Comparison of ENCODE assay signal across 10 cellular contexts in the genomic region with DNA sequence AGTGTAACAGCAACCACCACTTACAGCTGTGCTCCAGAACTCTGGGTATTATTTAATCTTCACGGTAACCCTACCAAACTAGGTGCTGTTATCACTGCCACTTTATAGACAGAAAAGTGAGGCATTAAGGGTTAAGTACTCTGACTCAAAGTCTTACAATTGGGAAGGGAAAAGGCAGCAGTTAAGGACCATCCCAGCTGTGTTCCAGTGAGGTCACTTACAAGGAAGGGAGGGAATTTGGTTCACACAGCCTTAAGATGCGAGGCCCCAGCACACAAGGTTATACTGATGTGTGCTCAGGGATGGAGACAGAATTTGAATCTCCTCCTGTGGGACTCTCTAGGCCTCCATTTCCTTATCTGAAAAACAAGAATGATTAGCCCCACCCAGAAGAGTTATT. TPM values are rescaled to one million over a fixed set of nuclear protein-coding genes. Genes with fewer than 3 reads are reported as not detected.
DNase-seq lines count a peak whose midpoint lies in the region; ATAC-seq, FAIRE-seq and TF ChIP-seq lines count a peak whose summit lies in the region.
"Had no signal": no experiment of that assay in that cellular context is flagged by ENCODE, and none has a peak within 500 bp of the region (broad histone marks: within the 10 kb centered on the region; RNA-seq: fewer than 3 reads in every experiment).

No MANE protein-coding gene starts in this region.

- H3K27ac ChIP-seq in CD4-positive, CD25-positive, alpha-beta regulatory T cell (ENCODE audit: insufficient read depth, low read length, poor library complexity, severe bottlenecking): peak overlapping the region; percentile 36
- H3K27ac ChIP-seq in H1 (ENCODE audit: low read depth, low read length): 0 out of 2 replicates have a peak overlapping the region, but pooled peaks have one; percentile 18

- TF ChIP-seq POLR2A in H1 (IDR thresholded peaks at IDR 0.05; ENCODE audit: control extremely low read depth in 1 of 2, low read depth in 2 of 2, low read length in 2 of 2): no peak

- POLR2A ChIA-PET in H1 (lab: Charles Lee; ENCODE audit: partially characterized antibody): interaction anchor here (0.7 to 1.8 kb wide), 3 partner anchors 16 to 48 kb away, joined by 3 to 4 read pairs (median 4); no protein-coding TSS in a partner anchor

- H3K9ac ChIP-seq in H1 (replicated peaks in 1 of 4; ENCODE audit: extremely low read depth in 1 of 4, low read depth in 3 of 4, low read length in 3 of 4): no peak overlapping the region

- no peak for TF ChIP-seq RAD21 in H1 (IDR thresholded peaks at IDR 0.05 in 1 of 2, conservative IDR thresholded peaks at IDR 0.05 in 1 of 2; ENCODE audit: low read depth in 2 of 2, low read length in 2 of 2)

- no peaks in the 10 kb centered on the region for H3K23me2 ChIP-seq in H1 (ENCODE audit: low read depth, low read length)

- H3K27me3 ChIP-seq in CD4-positive, CD25-positive, alpha-beta regulatory T cell (ENCODE audit: control insufficient read depth, insufficient read depth, low read length): no peaks in the 10 kb centered on the region
- no peaks in the 10 kb centered on the region for H3K27me3 ChIP-seq in H1 (replicated peaks in 1 of 4; ENCODE audit: control insufficient read depth in 3 of 4, extremely low read depth in 1 of 4, insufficient read depth in 3 of 4, low read length in 3 of 4)

- H4K20me1 ChIP-seq in H1 (replicated peaks in 1 of 2; ENCODE audit: control insufficient read depth in 1 of 2, insufficient read depth in 2 of 2, low read length in 2 of 2): peaks cover 25 to 26% of the 10 kb centered on the region in 2 experiments

- H2AK5ac ChIP-seq in H1 (ENCODE audit: low read depth, low read length): no peak overlapping the region

- H2AFZ ChIP-seq in H1 (ENCODE audit: low read length): no peak overlapping the region

- no peak for DNase-seq in CD4-positive, CD25-positive, alpha-beta regulatory T cell
- DNase-seq in LHCN-M2 (ENCODE audit: low read depth): peak; percentile 65
- no peak for DNase-seq in H1 (ENCODE audit: low read depth in 1 of 2, low spot score in 2 of 2)
- no peak for DNase-seq in mesothelial cell of epicardium (ENCODE audit: low spot score in 2 of 2, unreplicated experiment in 2 of 2)
- no peak for DNase-seq in HPDE6-E6E7 (ENCODE audit: extremely low spot score)
- DNase-seq in DMS153 treated with DMSO at 0.1 percent for 48 hours (lab: John Stamatoyannopoulos, UW; ENCODE audit: unreplicated experiment): no peak
- DNase-seq in MV-4-11 (lab: John Stamatoyannopoulos, UW): no peak
- DNase-seq: NCI-H774, nucleus accumbens had no signal

- H4K8ac ChIP-seq in H1 (ENCODE audit: extremely low read depth, insufficient read depth, low read length): no peak overlapping the region

- H3K14ac ChIP-seq in H1 (ENCODE audit: insufficient read length): no peak overlapping the region

- no peaks in the 10 kb centered on the region for H3K36me3 ChIP-seq in CD4-positive, CD25-positive, alpha-beta regulatory T cell (ENCODE audit: control insufficient read depth, insufficient read depth, low read length)
- no peaks in the 10 kb centered on the region for H3K36me3 ChIP-seq in H1 (ENCODE audit: control insufficient read depth in 2 of 4, insufficient read depth in 4 of 4, low read length in 3 of 4)

- H3K36me3 Mint-ChIP-seq in CD4-positive, CD25-positive, alpha-beta regulatory T cell: peaks cover 19% of the 10 kb centered on the region
- H3K36me3 Mint-ChIP-seq in mesothelial cell of epicardium: no peaks in the 10 kb centered on the region

- no peak overlapping the region for H3K23ac ChIP-seq in H1 (ENCODE audit: insufficient read length)

- no peak overlapping the region for H3K18ac ChIP-seq in H1 (ENCODE audit: extremely low read depth, low read length)

- no peaks in the 10 kb centered on the region for H3K9me3 ChIP-seq in CD4-positive, CD25-positive, alpha-beta regulatory T cell (ENCODE audit: control insufficient read depth in 2 of 2, low read length in 2 of 2)
- no peaks in the 10 kb centered on the region for H3K9me3 ChIP-seq in H1 (ENCODE audit: insufficient read depth in 2 of 2, low read depth in 1 of 2, low read length in 1 of 2)

- peaks cover 32 to 82% (median 57%) of the 10 kb centered on the region in 4 donors for H3K4me1 Mint-ChIP-seq in CD4-positive, CD25-positive, alpha-beta regulatory T cell
- peaks cover 38% of the 10 kb centered on the region for H3K4me1 Mint-ChIP-seq in mesothelial cell of epicardium

- H4K91ac ChIP-seq in H1 (replicated peaks; ENCODE audit: insufficient read length, low read length): no peak overlapping the region

- H2BK120ac ChIP-seq in H1 (replicated peaks; ENCODE audit: low read depth, low read length): no peak overlapping the region

- FAIRE-seq in H1 (lab: Jason Lieb, UNC): no peak

- no peak overlapping the region for H2BK5ac ChIP-seq in H1 (ENCODE audit: low read depth, low read length)

- TF ChIP-seq CTCF in H1 (IDR thresholded peaks at IDR 0.05; ENCODE audit: control extremely low read depth in 1 of 3, insufficient read depth in 1 of 3, low read depth in 1 of 3, low read length in 3 of 3) (no peak), mesothelial cell of epicardium (IDR thresholded peaks at IDR 0.05; ENCODE audit: unreplicated experiment) (no peak)

- H2BK15ac ChIP-seq in H1 (ENCODE audit: low read length): no peak overlapping the region

- peaks cover 32% of the 10 kb centered on the region for H3K79me1 ChIP-seq in H1 (ENCODE audit: low read depth, low read length)

- CTCF ChIA-PET in H1 (lab: Charles Lee; ENCODE audit: partially characterized antibody): interaction anchor here (0.7 to 2.4 kb wide), 10 partner anchors 9 to 143 kb away, joined by 3 to 13 read pairs (median 7); no protein-coding TSS in a partner anchor

- no peaks in the 10 kb centered on the region for H3K27me3 Mint-ChIP-seq in CD4-positive, CD25-positive, alpha-beta regulatory T cell
- H3K27me3 Mint-ChIP-seq in mesothelial cell of epicardium (ENCODE audit: low read depth): no peaks in the 10 kb centered on the region

- H3K4ac ChIP-seq in H1 (replicated peaks; ENCODE audit: insufficient read length, low read depth, low read length): no peak overlapping the region

- peaks cover 4 to 82% of the 10 kb centered on the region in 2 experiments for H3K79me2 ChIP-seq in H1 (ENCODE audit: control insufficient read depth in 1 of 2, insufficient read depth in 2 of 2, low read length in 2 of 2)

- no peak overlapping the region for H2BK12ac ChIP-seq in H1 (ENCODE audit: low read depth, low read length)

- no peak overlapping the region for H3K56ac ChIP-seq in H1 (replicated peaks; ENCODE audit: insufficient read length, low read depth, low read length)

- no peak overlapping the region for H4K5ac ChIP-seq in H1 (ENCODE audit: insufficient read length, low read depth, low read length)

- TF ChIP-seq EP300 in H1 (IDR thresholded peaks at IDR 0.05; ENCODE audit: borderline replicate concordance in 1 of 2, low read depth in 2 of 2, low read length in 2 of 2): no peak

- H3K4me3 ChIP-seq in CD4-positive, CD25-positive, alpha-beta regulatory T cell (ENCODE audit: low read depth, low read length): peak overlapping the region; percentile 42
- no peak overlapping the region for H3K4me3 ChIP-seq in H1 (ENCODE audit: extremely low read depth in 1 of 4, insufficient read depth in 2 of 4, low read depth in 3 of 4, low read length in 4 of 4)

- peak overlapping the region; percentile 92 to 95 (median 92) for H3K27ac Mint-ChIP-seq in CD4-positive, CD25-positive, alpha-beta regulatory T cell
- peak overlapping the region; percentile 91 for H3K27ac Mint-ChIP-seq in mesothelial cell of epicardium

- WGBS in H1 (ENCODE audit: extremely low coverage in 1 of 2, insufficient coverage in 1 of 2, insufficient read length in 1 of 2, insufficient replicate concordance in 2 of 2, low coverage in 1 of 2, low lambda C conversion rate in 2 of 2, missing lambda C conversion rate in 1 of 2), 2 experiments: 90% methylated on average over 2 of the region's 2 CpGs; no CpG with 5 or more reads in 1 of the 2 experiments

- no peak for ATAC-seq in CD4-positive, CD25-positive, alpha-beta regulatory T cell (ENCODE audit: low read depth in 2 of 2)
- ATAC-seq in HG03442 (IDR thresholded peaks at IDR 0.05; ENCODE audit: unreplicated experiment): no peak

- peaks cover 54% of the 10 kb centered on the region for H3K4me1 ChIP-seq in CD4-positive, CD25-positive, alpha-beta regulatory T cell (ENCODE audit: control insufficient read depth, insufficient read depth, low read length, poor library complexity, severe bottlenecking)
- H3K4me1 ChIP-seq in H1 (replicated peaks in 1 of 4; ENCODE audit: control insufficient read depth in 3 of 4, insufficient read depth in 4 of 4, low read length in 3 of 4): peaks cover 7 to 23% (median 19%) of the 10 kb centered on the region in 4 experiments; a peak in 6 of 7 replicates

- peak overlapping the region in 1 of 4 donors; percentile 13 for H3K4me3 Mint-ChIP-seq in CD4-positive, CD25-positive, alpha-beta regulatory T cell
- no peak overlapping the region for H3K4me3 Mint-ChIP-seq in mesothelial cell of epicardium

- no peak overlapping the region for H2BK20ac ChIP-seq in H1 (ENCODE audit: low read length)

- H3K4me2 ChIP-seq in H1 (ENCODE audit: insufficient read depth in 1 of 2, low read depth in 2 of 2, low read length in 2 of 2): peak overlapping the region; percentile 0 to 7; a peak in 1 of 4 replicates

- H3K9me3 Mint-ChIP-seq in CD4-positive, CD25-positive, alpha-beta regulatory T cell: no peaks in the 10 kb centered on the region
- H3K9me3 Mint-ChIP-seq in mesothelial cell of epicardium: no peaks in the 10 kb centered on the region

TF ChIP-seq in H1, 55 proteins besides CTCF, POLR2A, EP300 and RAD21 (continues in another document):
- TF ChIP-seq ZNF274 (IDR thresholded peaks at IDR 0.05; ENCODE audit: borderline replicate concordance, extremely low read depth, low read length) (no peak), KDM5A (IDR thresholded peaks at IDR 0.05; ENCODE audit: low read length) (no peak)
- TF ChIP-seq, protein P1, sequence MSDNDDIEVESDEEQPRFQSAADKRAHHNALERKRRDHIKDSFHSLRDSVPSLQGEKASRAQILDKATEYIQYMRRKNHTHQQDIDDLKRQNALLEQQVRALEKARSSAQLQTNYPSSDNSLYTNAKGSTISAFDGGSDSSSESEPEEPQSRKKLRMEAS (IDR thresholded peaks at IDR 0.05): no peak

RNA-seq across cellular contexts. Expression of a gene that starts 46.7 kb away (rescaled TPM):
- total RNA-seq in CD4-positive, CD25-positive, alpha-beta regulatory T cell: 55.7 TPM
- 1 to 10 TPM; 2.3 to 4.9 (median 4.2) TPM for polyA plus RNA-seq in CD4-positive, CD25-positive, alpha-beta regulatory T cell
- total RNA-seq in LHCN-M2 (2014; rRNA removed) (3.0 and 4.0 TPM in 2 replicates), mesothelial cell of epicardium (18.6 to 20.3 TPM (median 19.8 TPM) in 3 replicates)
- polyA plus RNA-seq in LHCN-M2 (2012): 2.2 TPM
- 21.5 and 22.8 TPM in 2 replicates for total RNA-seq in H1 (2021; fragmentation: NEBNext Ultra II Directional; extraction: Animal tissue kit (Norgen Biotek cat#: 25700))
- polyA plus RNA-seq in H1 (2011; rRNA removed): 10.8 and 14.9 TPM in 2 replicates
- 7.8 TPM for polyA plus RNA-seq in H1 (2011; cell fraction: cytosol; rRNA removed)
- 23.3 TPM for polyA plus RNA-seq in H1 (2011; cell fraction: nucleus; rRNA removed)
- polyA plus RNA-seq in H1 (2012, experiment 1 of 2): 14.0 to 17.0 TPM (median 15.2 TPM) in 4 replicates
- polyA plus RNA-seq in H1 (2012, experiment 2 of 2): 3.9 TPM
- polyA plus RNA-seq in H1 (2013, experiment 1 of 2): 10.3 TPM
- polyA plus RNA-seq in H1 (2013, experiment 2 of 2): 10.3 TPM
- polyA minus RNA-seq in H1 (2011; rRNA and poly(A)+ RNA removed): 12.4 and 15.8 TPM in 2 replicates
- 14.0 TPM for polyA minus RNA-seq in H1 (2011; cell fraction: cytosol; rRNA and poly(A)+ RNA removed)
- polyA minus RNA-seq in H1 (2011; cell fraction: nucleus; rRNA and poly(A)+ RNA removed): 18.1 TPM
